ENCODE assay signal across 1 cellular context in genomic region chrX:40085086-40085551, GRCh38.
TF ChIP-seq lines count a peak whose summit lies in the region.

No MANE protein-coding gene starts in this region.

TF ChIP-seq in K562, 482 proteins besides CTCF, POLR2A, EP300 and RAD21 (continued from another document):
- TF ChIP-seq, protein P1, sequence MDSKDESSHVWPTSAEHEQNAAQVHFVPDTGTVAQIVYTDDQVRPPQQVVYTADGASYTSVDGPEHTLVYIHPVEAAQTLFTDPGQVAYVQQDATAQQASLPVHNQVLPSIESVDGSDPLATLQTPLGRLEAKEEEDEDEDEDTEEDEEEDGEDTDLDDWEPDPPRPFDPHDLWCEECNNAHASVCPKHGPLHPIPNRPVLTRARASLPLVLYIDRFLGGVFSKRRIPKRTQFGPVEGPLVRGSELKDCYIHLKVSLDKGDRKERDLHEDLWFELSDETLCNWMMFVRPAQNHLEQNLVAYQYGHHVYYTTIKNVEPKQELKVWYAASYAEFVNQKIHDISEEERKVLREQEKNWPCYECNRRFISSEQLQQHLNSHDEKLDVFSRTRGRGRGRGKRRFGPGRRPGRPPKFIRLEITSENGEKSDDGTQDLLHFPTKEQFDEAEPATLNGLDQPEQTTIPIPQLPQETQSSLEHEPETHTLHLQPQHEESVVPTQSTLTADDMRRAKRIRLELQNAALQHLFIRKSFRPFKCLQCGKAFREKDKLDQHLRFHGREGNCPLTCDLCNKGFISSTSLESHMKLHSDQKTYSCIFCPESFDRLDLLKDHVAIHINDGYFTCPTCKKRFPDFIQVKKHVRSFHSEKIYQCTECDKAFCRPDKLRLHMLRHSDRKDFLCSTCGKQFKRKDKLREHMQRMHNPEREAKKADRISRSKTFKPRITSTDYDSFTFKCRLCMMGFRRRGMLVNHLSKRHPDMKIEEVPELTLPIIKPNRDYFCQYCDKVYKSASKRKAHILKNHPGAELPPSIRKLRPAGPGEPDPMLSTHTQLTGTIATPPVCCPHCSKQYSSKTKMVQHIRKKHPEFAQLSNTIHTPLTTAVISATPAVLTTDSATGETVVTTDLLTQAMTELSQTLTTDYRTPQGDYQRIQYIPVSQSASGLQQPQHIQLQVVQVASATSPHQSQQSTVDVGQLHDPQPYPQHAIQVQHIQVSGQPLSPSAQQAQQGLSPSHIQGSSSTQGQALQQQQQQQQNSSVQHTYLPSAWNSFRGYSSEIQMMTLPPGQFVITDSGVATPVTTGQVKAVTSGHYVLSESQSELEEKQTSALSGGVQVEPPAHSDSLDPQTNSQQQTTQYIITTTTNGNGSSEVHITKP (IDR thresholded peaks at IDR 0.05; ENCODE audit: partially characterized antibody), result no peak
- TF ChIP-seq BRF1 (IDR thresholded peaks at IDR 0.05; ENCODE audit: borderline replicate concordance, extremely low read depth, insufficient read length) (no peak), ZNF77 (CRISPR knock-in tag; IDR thresholded peaks at IDR 0.05) (no peak), ZNF766 (CRISPR knock-in tag; conservative IDR thresholded peaks at IDR 0.05) (no peak), NR2F6 (CRISPR knock-in tag; IDR thresholded peaks at IDR 0.05) (no peak)
